15 cellular contexts compared by ENCODE assay signal in the genomic region with DNA sequence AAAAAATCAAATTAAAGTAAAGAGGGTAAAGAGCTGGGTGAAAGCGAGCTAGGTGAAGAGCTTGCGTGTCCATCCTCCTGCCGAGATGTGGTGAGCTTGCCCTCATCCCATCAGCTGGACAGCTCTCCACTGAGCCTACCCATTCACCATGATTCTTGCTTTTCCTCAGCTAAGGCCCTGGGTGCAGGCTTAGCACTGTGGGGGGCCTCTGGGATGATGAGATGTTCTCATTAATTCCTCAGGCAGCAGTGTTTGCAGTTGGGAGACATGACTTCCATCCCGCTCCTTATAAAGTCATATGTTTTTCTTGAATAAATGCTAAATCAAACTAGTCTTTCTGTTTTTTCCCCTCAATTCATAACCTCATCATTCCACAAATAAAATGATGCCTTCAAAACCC. TPM values are rescaled to one million over a fixed set of nuclear protein-coding genes. Genes with fewer than 3 reads are reported as not detected.
DNase-seq lines count a peak whose midpoint lies in the region; TF ChIP-seq lines count a peak whose summit lies in the region.
"Had no signal": no experiment of that assay in that cellular context is flagged by ENCODE, and none has a peak within 500 bp of the region (broad histone marks: within the 10 kb centered on the region; RNA-seq: fewer than 3 reads in every experiment).

No MANE protein-coding gene starts in this region.

- H3K23ac ChIP-seq in H9 (ENCODE audit: insufficient read length, low read depth, low read length): no peak overlapping the region

- H4K20me1 ChIP-seq in H9 (ENCODE audit: control insufficient read depth, insufficient read depth, insufficient read length): no peaks in the 10 kb centered on the region
- H4K20me1 ChIP-seq: BLaER1 had no signal

- H3K4me2 ChIP-seq in H9 (ENCODE audit: insufficient read depth, insufficient read length, low read length): no peak overlapping the region
- H3K4me2 ChIP-seq: BLaER1 had no signal

- H2BK12ac ChIP-seq in H9 (ENCODE audit: insufficient read length, low read depth, low read length): no peak overlapping the region

- H3K4me3 ChIP-seq in SJSA1 (no peak overlapping the region), mesodermal cell (ENCODE audit: extremely low read depth, insufficient read depth, low read length, poor library complexity, severe bottlenecking) (no peak overlapping the region)
- H3K4me3 ChIP-seq: BLaER1, GM12878 had no signal

- H3K4me1 ChIP-seq in H9 (ENCODE audit: insufficient read depth, low read length): peaks cover 2% of the 10 kb centered on the region; the same call in 1 of the 2 replicates
- peaks cover 77% of the 10 kb centered on the region for H3K4me1 ChIP-seq in SJSA1 (replicated peaks)
- peaks cover 44% of the 10 kb centered on the region for H3K4me1 ChIP-seq in mesodermal cell (ENCODE audit: control insufficient read depth, insufficient read depth, low read length, poor library complexity, severe bottlenecking)
- H3K4me1 ChIP-seq: BLaER1 had no signal

- H3K27me3 Mint-ChIP-seq in H9 (ENCODE audit: low read depth): peaks cover 2% of the 10 kb centered on the region; the same call in 1 of the 2 replicates
- H3K27me3 Mint-ChIP-seq in progenitor cell of endocrine pancreas: peaks cover 5% of the 10 kb centered on the region

- no peak overlapping the region for H3K4me3 Mint-ChIP-seq in H9
- no peak overlapping the region for H3K4me3 Mint-ChIP-seq in progenitor cell of endocrine pancreas (ENCODE audit: low read depth)
- H3K4me3 Mint-ChIP-seq: CD8-positive, alpha-beta T cell had no signal

- no peaks in the 10 kb centered on the region for H3K9me3 ChIP-seq in H9 (ENCODE audit: control insufficient read depth, low read depth, low read length)
- H3K9me3 ChIP-seq in SJSA1 (replicated peaks): no peaks in the 10 kb centered on the region
- no peaks in the 10 kb centered on the region for H3K9me3 ChIP-seq in mesodermal cell (ENCODE audit: control insufficient read depth, low read length)
- H3K9me3 ChIP-seq: BLaER1 had no signal

- H3K27ac ChIP-seq in H9 (ENCODE audit: insufficient read length, low read depth, low read length) (no peak overlapping the region), SJSA1 (peak overlapping the region; percentile 70), mesodermal cell (ENCODE audit: low read depth, low read length, severe bottlenecking) (peak overlapping the region; percentile 46)
- H3K27ac ChIP-seq: BLaER1 had no signal

- H2BK5ac ChIP-seq in H9 (ENCODE audit: insufficient read length, low read length): no peak overlapping the region

- H3K9me3 Mint-ChIP-seq in H9: no peaks in the 10 kb centered on the region
- no peaks in the 10 kb centered on the region for H3K9me3 Mint-ChIP-seq in progenitor cell of endocrine pancreas (ENCODE audit: low read depth)
- H3K9me3 Mint-ChIP-seq: CD8-positive, alpha-beta T cell had no signal

- H3K4me1 Mint-ChIP-seq in H9 (peaks cover 28 to 39% of the 10 kb centered on the region in 2 experiments), progenitor cell of endocrine pancreas (ENCODE audit: low read depth) (peaks cover 20% of the 10 kb centered on the region)

- H4K91ac ChIP-seq in H9 (ENCODE audit: insufficient read length, low read depth, low read length): no peak overlapping the region

- WGBS in H9 (ENCODE audit: extremely low coverage, insufficient read length, low lambda C conversion rate): no CpG with 5 or more reads among the region's 4 CpGs
- 93 to 100% methylated on average over 3 of the region's 4 CpGs for WGBS in mesodermal cell (ENCODE audit: insufficient coverage in 2 of 2), 2 experiments

- no peak overlapping the region for H2BK120ac ChIP-seq in H9 (ENCODE audit: low read depth, low read length, poor library complexity, severe bottlenecking)

- peak overlapping the region; percentile 31 to 94 (median 82); a peak in 3 of 7 replicates for H3K27ac Mint-ChIP-seq in H9
- H3K27ac Mint-ChIP-seq in progenitor cell of endocrine pancreas: peak overlapping the region; percentile 17
- H3K27ac Mint-ChIP-seq: CD8-positive, alpha-beta T cell had no signal

- H3K4ac ChIP-seq in H9 (ENCODE audit: low read depth, low read length): no peak overlapping the region

- H3K9ac ChIP-seq in H9 (ENCODE audit: extremely low read depth, insufficient read length, low read length): no peak overlapping the region
- H3K9ac ChIP-seq: BLaER1 had no signal

- H3K14ac ChIP-seq in H9 (ENCODE audit: insufficient read depth, low read length): no peak overlapping the region

- H3K79me2 ChIP-seq in H9 (ENCODE audit: insufficient read depth, low read length): no peaks in the 10 kb centered on the region

- H4K8ac ChIP-seq in H9 (replicated peaks; ENCODE audit: insufficient read length, low read depth, low read length): no peak overlapping the region

- H2BK20ac ChIP-seq in H9 (ENCODE audit: low read depth, low read length, poor library complexity, severe bottlenecking): no peak overlapping the region

- H4K5ac ChIP-seq in H9 (ENCODE audit: insufficient read length, low read depth, low read length): no peak overlapping the region

- H2AFZ ChIP-seq in H9 (ENCODE audit: low read length): no peak overlapping the region

- DNase-seq in H9 (no peak), SJSA1 (ENCODE audit: low read depth in 1 of 2, low spot score in 2 of 2) (peak; percentile 77 to 78), progenitor cell of endocrine pancreas (ENCODE audit: low spot score, unreplicated experiment) (no peak), NOMO-1 treated with dmso at 0.1 percent for 144 hours (lab: John Stamatoyannopoulos, UW; ENCODE audit: unreplicated experiment) (no peak), NCI-H2081 (lab: John Stamatoyannopoulos, UW) (no peak), dermis blood vessel endothelial cell (no peak)
- DNase-seq: 8988T; Calu3; CD8-positive, alpha-beta T cell; DMS79 treated with DMSO at 0.1 percent for 48 hours; GOT3; H7 had no signal

- TF ChIP-seq CTCF in H9 (conservative IDR thresholded peaks at IDR 0.05): no peak
- no peak for TF ChIP-seq CTCF in progenitor cell of endocrine pancreas (IDR thresholded peaks at IDR 0.05; ENCODE audit: unreplicated experiment)

- no peaks in the 10 kb centered on the region for H3K23me2 ChIP-seq in H9 (ENCODE audit: insufficient read length, low read depth, low read length, poor library complexity, severe bottlenecking)

- no peak overlapping the region for H3K56ac ChIP-seq in H9 (ENCODE audit: insufficient read length, low read depth, low read length)

- no peaks in the 10 kb centered on the region for H3K79me1 ChIP-seq in H9 (ENCODE audit: insufficient read depth, low read depth, low read length, poor library complexity, severe bottlenecking)

- H2AK5ac ChIP-seq in H9 (ENCODE audit: insufficient read length, low read length): no peak overlapping the region

- H3K27me3 ChIP-seq in H9 (ENCODE audit: insufficient read depth, low read length) (no peaks in the 10 kb centered on the region), SJSA1 (replicated peaks) (no peaks in the 10 kb centered on the region)
- H3K27me3 ChIP-seq: BLaER1 had no signal

- H3K18ac ChIP-seq in H9 (ENCODE audit: insufficient read length, low read depth, low read length): no peak overlapping the region

- H2BK15ac ChIP-seq in H9 (ENCODE audit: low read depth, low read length): no peak overlapping the region

- no peaks in the 10 kb centered on the region for H3K36me3 Mint-ChIP-seq in H9 (ENCODE audit: insufficient read depth in 1 of 3, low read depth in 3 of 3)
- no peaks in the 10 kb centered on the region for H3K36me3 Mint-ChIP-seq in progenitor cell of endocrine pancreas (ENCODE audit: insufficient read depth)
- H3K36me3 Mint-ChIP-seq: CD8-positive, alpha-beta T cell had no signal

- H3T11ph ChIP-seq in H9 (ENCODE audit: low read length): no peak overlapping the region

- H3K36me3 ChIP-seq in SJSA1 (no peaks in the 10 kb centered on the region), mesodermal cell (ENCODE audit: control insufficient read depth, insufficient read depth, low read length) (no peaks in the 10 kb centered on the region)
- H3K36me3 ChIP-seq: BLaER1 had no signal

RNA-seq across cellular contexts. Expression of a gene that starts 18.0 kb away (rescaled TPM):
- total RNA-seq in H9 (2021) (106 TPM in 2 replicates), progenitor cell of endocrine pancreas (45.4 and 47.4 TPM in 2 replicates), dermis blood vessel endothelial cell (23.5 and 26.5 TPM in 2 replicates)
- total RNA-seq in SJSA1 (2014; rRNA removed; shearing (Covaris generic)): 19.5 and 23.6 TPM in 2 replicates
- polyA plus RNA-seq in mesodermal cell (2013, experiment 1 of 2): 63.2 TPM
- polyA plus RNA-seq in mesodermal cell (2013, experiment 2 of 2): 59.5 TPM

Comparison
In these comparisons a context has a peak if more than half of its experiments do, and no peak if none do; other contexts are left out.
1. DNase-seq: peak in SJSA1 (2 of 2); none in H9 (single experiment), progenitor cell of endocrine pancreas (single experiment), NOMO-1 treated with dmso at 0.1 percent for 144 hours (single experiment), NCI-H2081 (0 of 2) and dermis blood vessel endothelial cell (single experiment).